Comparison of ENCODE assay signal across 17 cellular contexts in the genomic region with DNA sequence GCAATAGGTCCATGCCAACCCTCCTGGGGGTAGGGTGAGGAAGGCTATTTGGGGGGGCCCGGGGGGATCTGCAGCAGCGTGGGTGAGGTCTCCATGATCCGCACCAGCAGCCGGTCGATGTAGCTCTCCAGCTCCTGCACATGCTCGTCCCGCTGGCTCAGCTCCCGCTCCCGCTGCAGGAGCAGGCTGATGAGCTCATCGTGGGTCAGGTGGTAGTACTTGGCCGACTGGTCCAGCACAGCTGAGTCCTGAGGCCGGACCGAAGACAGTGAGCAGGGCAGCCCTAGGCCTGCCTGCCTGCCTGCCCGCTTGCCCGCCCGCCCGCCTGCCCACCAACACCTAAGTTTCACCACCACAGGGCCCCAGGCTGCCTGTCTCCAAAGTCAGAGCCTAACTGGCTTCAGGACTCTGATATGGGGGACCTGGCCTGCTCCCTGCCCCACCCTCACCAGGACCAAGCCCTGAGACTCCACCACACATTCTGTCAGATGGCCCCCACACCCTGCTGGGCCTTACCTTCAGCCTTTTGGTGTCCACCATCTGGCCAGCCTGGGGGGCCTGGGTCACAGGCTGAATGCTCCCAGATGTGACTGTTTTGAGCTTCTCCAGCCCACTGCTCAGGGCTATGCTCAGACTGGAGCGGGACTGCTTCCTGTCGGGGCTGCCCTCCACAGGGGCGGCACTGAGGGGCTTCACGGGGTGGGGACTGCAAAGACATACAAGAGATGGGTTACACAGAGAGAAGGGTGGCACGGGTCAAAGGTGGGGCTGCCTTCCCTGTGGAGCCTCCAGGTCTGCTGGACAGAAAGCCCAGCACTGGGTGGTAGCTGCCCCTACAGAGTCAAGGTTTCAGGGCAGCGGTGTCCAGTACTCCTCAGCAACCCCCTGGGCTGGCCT.
DNase-seq lines count a peak whose midpoint lies in the region; ATAC-seq and TF ChIP-seq lines count a peak whose summit lies in the region.
"Had no signal": no experiment of that assay in that cellular context is flagged by ENCODE, and none has a peak within 500 bp of the region (broad histone marks: within the 10 kb centered on the region; RNA-seq: fewer than 3 reads in every experiment).

No MANE protein-coding gene starts in this region.

- H3K27me3 ChIP-seq in rectal smooth muscle tissue (ENCODE audit: control insufficient read depth, insufficient read depth, low read length), result no peaks in the 10 kb centered on the region
- H3K27me3 ChIP-seq: suprapubic skin had no signal

- in situ Hi-C loops in GM13977 (cut with MboI; ENCODE audit: low pct_unique_long_range_greater_than_20kb, low sequenced_read_pairs, unreplicated experiment), result no loop called here

- peaks cover 5% of the 10 kb centered on the region for H3K4me1 ChIP-seq in rectal smooth muscle tissue (ENCODE audit: control insufficient read depth, insufficient read depth, low read length)

- ATAC-seq in HG03571 (IDR thresholded peaks at IDR 0.05; ENCODE audit: unreplicated experiment), result no peak
- no peak for ATAC-seq in GM18520 (IDR thresholded peaks at IDR 0.05; ENCODE audit: unreplicated experiment)
- ATAC-seq: activated CD8-positive, alpha-beta memory T cell treated with anti-CD3 and anti-CD28 coated beads, Interleukin-2, amount 10 ng/mL, durations not matched to agents 7 days and 5 days had no signal

- H3K4me3 ChIP-seq in rectal smooth muscle tissue (ENCODE audit: low read length), result no peak overlapping the region
- H3K4me3 ChIP-seq: suprapubic skin had no signal

- no peak for TF ChIP-seq CTCF in GM13977 (IDR thresholded peaks at IDR 0.05; ENCODE audit: extremely low read depth, insufficient read depth, missing control alignments)

- H3K9ac ChIP-seq in rectal smooth muscle tissue (ENCODE audit: low read length), result no peak overlapping the region

- DNase-seq in GM13977 (ENCODE audit: low spot score) (peak; percentile 14), astrocyte of the hippocampus (ENCODE audit: low read depth, low spot score) (peak; percentile 55), hypothalamus (lab: John Stamatoyannopoulos, UW) (peak in 39 of 51 donors; percentile 4 to 81 (median 52)), SW 1271 (lab: John Stamatoyannopoulos, UW) (no peak)
- DNase-seq in activated CD4-positive, alpha-beta T cell treated with anti-CD3 and anti-CD28 coated beads, Interleukin-2, amount 50 U/mL, for 4 hours, result no peak
- DNase-seq: activated CD8-positive, alpha-beta memory T cell treated with anti-CD3 and anti-CD28 coated beads, Interleukin-2, amount 10 ng/mL, durations not matched to agents 7 days and 5 days; activated naive CD4-positive, alpha-beta T cell treated with anti-CD3 and anti-CD28 coated beads, Interleukin-2, amount 10 ng/mL, durations not matched to agents 7 days and 5 days; AML-193; central memory CD4-positive, alpha-beta T cell; DND-41; NCI-H187 treated with DMSO at 0.1 percent for 48 hours; NCI-H524 had no signal

- H3K36me3 ChIP-seq in rectal smooth muscle tissue (ENCODE audit: control insufficient read depth, insufficient read depth, low read length), result no peaks in the 10 kb centered on the region

- peak overlapping the region; percentile 64 for H3K27ac ChIP-seq in rectal smooth muscle tissue (ENCODE audit: low read depth, low read length)
- H3K27ac ChIP-seq: suprapubic skin, VCaP had no signal

Comparison
In these comparisons a context has a peak if more than half of its experiments do, and no peak if none do; other contexts are left out.
1. DNase-seq: peak in GM13977 (single experiment), astrocyte of the hippocampus (single experiment) and hypothalamus (39 of 51); none in activated CD4-positive, alpha-beta T cell treated with anti-CD3 and anti-CD28 coated beads, Interleukin-2, amount 50 U/mL, for 4 hours (0 of 2) and SW 1271 (0 of 2).